In genomic region chr7:26910221-26910620, GRCh38 we compare ENCODE assay signal across 1 cellular context.
TF ChIP-seq lines count a peak whose summit lies in the region.

No MANE protein-coding gene starts in this region.

TF ChIP-seq in GM23338, 12 proteins besides CTCF, POLR2A, EP300 and RAD21 (continued from another document):
- TF ChIP-seq ZNF462 (CRISPR knock-in tag; IDR thresholded peaks at IDR 0.05), result no peak
- TF ChIP-seq REST (IDR thresholded peaks at IDR 0.05; ENCODE audit: unreplicated experiment), result no peak
